ENCODE assay signal across 15 cellular contexts in the genomic region with DNA sequence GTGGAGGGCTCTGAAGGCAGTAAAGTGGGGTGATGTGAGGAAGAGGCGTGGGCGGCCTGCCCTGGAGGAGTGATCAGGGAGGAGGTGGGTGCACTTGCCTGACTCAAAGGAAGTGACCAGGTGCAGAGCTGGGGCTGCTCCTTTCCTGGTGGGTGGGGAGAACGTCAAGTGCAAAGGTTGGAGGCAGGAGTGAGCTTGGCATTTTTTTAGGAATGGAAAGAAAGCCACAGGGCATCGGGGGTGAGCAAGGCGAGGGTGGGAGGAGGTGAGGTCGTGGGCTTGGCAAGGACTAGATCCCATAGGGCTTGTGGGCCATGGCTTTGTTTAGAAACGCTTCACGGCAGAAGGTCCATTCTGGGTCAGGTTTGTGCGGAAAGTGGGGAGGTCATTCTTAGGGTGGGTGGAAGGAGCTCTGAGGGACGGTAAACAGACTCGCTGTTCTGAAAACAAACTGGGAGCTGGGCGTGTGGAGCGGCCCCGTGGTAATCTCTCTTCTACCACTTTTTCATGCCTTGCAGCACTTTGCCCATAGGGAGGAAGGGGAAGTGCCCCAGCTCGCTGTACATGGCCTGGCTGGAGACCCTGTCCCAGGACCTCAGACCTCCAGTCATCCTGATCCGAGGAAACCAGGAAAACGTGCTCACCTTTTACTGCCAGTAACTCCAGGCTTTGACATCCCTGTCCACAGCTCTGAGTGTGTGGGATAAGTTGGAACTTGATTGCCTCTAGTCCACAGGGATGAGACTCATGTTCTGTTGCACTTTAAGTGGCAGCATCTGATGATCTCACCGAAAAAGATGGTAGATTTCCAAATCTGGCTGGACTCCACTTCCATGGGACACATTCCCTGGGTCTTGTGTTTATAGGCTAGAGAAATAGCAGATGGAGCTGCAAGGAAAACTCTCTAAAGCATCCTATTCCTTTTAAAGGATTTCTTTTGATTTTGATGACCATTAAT. TPM values are rescaled to one million over a fixed set of nuclear protein-coding genes. Genes with fewer than 3 reads are reported as not detected.
DNase-seq lines count a peak whose midpoint lies in the region; ATAC-seq and TF ChIP-seq lines count a peak whose summit lies in the region.
"Had no signal": no experiment of that assay in that cellular context is flagged by ENCODE, and none has a peak within 500 bp of the region (broad histone marks: within the 10 kb centered on the region; RNA-seq: fewer than 3 reads in every experiment).

No MANE protein-coding gene starts in this region.

- TF ChIP-seq CTCF in choroid plexus epithelial cell (conservative IDR thresholded peaks at IDR 0.05; ENCODE audit: low read depth, low read length) (no peak), neural progenitor cell (IDR thresholded peaks at IDR 0.05) (no peak)

- no peaks in the 10 kb centered on the region for H3K4me1 ChIP-seq in neural progenitor cell

- H3K79me2 ChIP-seq in neural progenitor cell (ENCODE audit: low read depth), result no peaks in the 10 kb centered on the region

- no peak overlapping the region for H2AFZ ChIP-seq in neural progenitor cell (replicated peaks)

- peak; percentile 89 for DNase-seq in AG20443 (ENCODE audit: low spot score)
- DNase-seq in LHCN-M2 (ENCODE audit: low read depth), result peak; percentile 77
- DNase-seq in choroid plexus epithelial cell (ENCODE audit: low read depth), result peak; percentile 73
- DNase-seq in neural progenitor cell (ENCODE audit: low spot score), result no peak
- no peak for DNase-seq in GDM1 (lab: John Stamatoyannopoulos, UW)
- no peak for DNase-seq in activated CD4-positive, alpha-beta T cell treated with anti-CD3 and anti-CD28 coated beads, Interleukin-2, amount 50 U/mL, for 1 hour
- no peak for DNase-seq in NCI-H2081 (lab: John Stamatoyannopoulos, UW)
- DNase-seq: activated CD8-positive, alpha-beta memory T cell treated with anti-CD3 and anti-CD28 coated beads, Interleukin-2, amount 50 U/mL, for 4 hours; CD4-positive, CD25-positive, alpha-beta regulatory T cell; dermis blood vessel endothelial cell; stimulated activated naive CD4-positive, alpha-beta T cell; T-cell had no signal

- no peaks in the 10 kb centered on the region for H3K9me3 ChIP-seq in neural progenitor cell (ENCODE audit: low read depth)

- no peak overlapping the region for H3K4me2 ChIP-seq in neural progenitor cell
- H3K4me2 ChIP-seq: GM23338 had no signal

- peak overlapping the region; percentile 0 for H3K27ac Mint-ChIP-seq in neural progenitor cell
- H3K27ac Mint-ChIP-seq: GM23338 had no signal

- H3K4me3 ChIP-seq in choroid plexus epithelial cell (ENCODE audit: low read depth, low read length), result no peak overlapping the region
- no peak overlapping the region for H3K4me3 ChIP-seq in neural progenitor cell
- H3K4me3 ChIP-seq: GM23338 had no signal

- H3K27me3 ChIP-seq in neural progenitor cell, result no peaks in the 10 kb centered on the region

- H3F3A ChIP-seq in neural progenitor cell (ENCODE audit: low read depth), result no peaks in the 10 kb centered on the region

- no peak overlapping the region for H3K4me3 Mint-ChIP-seq in neural progenitor cell
- H3K4me3 Mint-ChIP-seq: CD4-positive, CD25-positive, alpha-beta regulatory T cell; GM23338; T-cell had no signal

- H3K27me3 Mint-ChIP-seq in neural progenitor cell (ENCODE audit: insufficient read depth, low read depth), result no peaks in the 10 kb centered on the region

- ATAC-seq in GM19463 (IDR thresholded peaks at IDR 0.05; ENCODE audit: unreplicated experiment), result no peak
- ATAC-seq: T-cell had no signal

- no peaks in the 10 kb centered on the region for H4K20me1 ChIP-seq in neural progenitor cell (ENCODE audit: low read depth)

- peaks cover 33% of the 10 kb centered on the region for H3K4me1 Mint-ChIP-seq in neural progenitor cell

- no peaks in the 10 kb centered on the region for H3K36me3 ChIP-seq in neural progenitor cell

- H3K9me3 Mint-ChIP-seq in neural progenitor cell, result peaks cover 4% of the 10 kb centered on the region
- H3K9me3 Mint-ChIP-seq: CD4-positive, CD25-positive, alpha-beta regulatory T cell; GM23338; T-cell had no signal

- H3K27ac ChIP-seq in neural progenitor cell, result no peak overlapping the region

- H3K9ac ChIP-seq in neural progenitor cell, result no peak overlapping the region

- no peaks in the 10 kb centered on the region for H3K36me3 Mint-ChIP-seq in neural progenitor cell
- H3K36me3 Mint-ChIP-seq: CD4-positive, CD25-positive, alpha-beta regulatory T cell; T-cell had no signal

RNA-seq across cellular contexts. Expression of gene HERPUD1, which starts 18.9 kb away (rescaled TPM):
- total RNA-seq in LHCN-M2 (2014; rRNA removed), result 235 and 314 TPM in 2 replicates
- 141 TPM for polyA plus RNA-seq in LHCN-M2 (2012)
- 16.1 and 18.1 TPM in 2 replicates for total RNA-seq in neural progenitor cell (ENCODE audit: low replicate concordance)

RNA-seq across cellular contexts. Expression of gene SLC12A3, which starts 48.0 kb away (rescaled TPM):
- total RNA-seq in LHCN-M2 (2014; rRNA removed) (0.11 TPM in 1 of 2 replicates, not detected in the other), neural progenitor cell (ENCODE audit: low replicate concordance) (not detected in 2 replicates)
- 0.05 TPM for polyA plus RNA-seq in LHCN-M2 (2012)
- total RNA-seq: CD4-positive, CD25-positive, alpha-beta regulatory T cell; dermis blood vessel endothelial cell; GM23338; skeletal muscle tissue had no signal
- polyA plus RNA-seq: CD4-positive, CD25-positive, alpha-beta regulatory T cell; GM23338 had no signal

RNA-seq across cellular contexts. Expression of gene CETP, which starts 48.7 kb away (rescaled TPM):
- total RNA-seq in LHCN-M2 (2014; rRNA removed), result not detected in 2 replicates
- polyA plus RNA-seq in LHCN-M2 (2012), result 0.07 TPM
- 0.28 TPM in 1 of 2 replicates, not detected in the other for total RNA-seq in neural progenitor cell (ENCODE audit: low replicate concordance)
- total RNA-seq: CD4-positive, CD25-positive, alpha-beta regulatory T cell; GM23338 had no signal
- polyA plus RNA-seq: GM23338 had no signal

Comparison
In these comparisons a context has a peak if more than half of its experiments do, and no peak if none do; other contexts are left out.
1. DNase-seq: peak in AG20443 (single experiment), LHCN-M2 (single experiment) and choroid plexus epithelial cell (single experiment); none in neural progenitor cell (single experiment), GDM1 (single experiment), activated CD4-positive, alpha-beta T cell treated with anti-CD3 and anti-CD28 coated beads, Interleukin-2, amount 50 U/mL, for 1 hour (single experiment) and NCI-H2081 (0 of 2).
2. RNA of gene HERPUD1, which starts 18.9 kb away (total RNA-seq): 235 to 314 TPM in LHCN-M2; 16.1 to 18.1 TPM in neural progenitor cell; every median in the first group is over 10 times any median in the second.